ENCODE assay signal across 1 cellular context in genomic region chr12:94134226-94134795, GRCh38.
TF ChIP-seq lines count a peak whose summit lies in the region.

No MANE protein-coding gene starts in this region.

TF ChIP-seq in HepG2, 621 proteins besides CTCF, POLR2A, EP300 and RAD21 (continued from another document):
- TF ChIP-seq ZBTB43 (CRISPR knock-in tag; conservative IDR thresholded peaks at IDR 0.05) (no peak), ZNF362 (CRISPR knock-in tag; IDR thresholded peaks at IDR 0.05; ENCODE audit: borderline replicate concordance) (peak; percentile 76; the same call in 1 of the 2 replicates), ZNF749 (CRISPR knock-in tag; IDR thresholded peaks at IDR 0.05; ENCODE audit: borderline replicate concordance) (no peak), ZNF121 (CRISPR knock-in tag; IDR thresholded peaks at IDR 0.05) (no peak), KLF9 (CRISPR knock-in tag; IDR thresholded peaks at IDR 0.05; ENCODE audit: low read depth) (0 out of 2 replicates have a peak, but pooled peaks have one; percentile 35)
